ENCODE assay signal across 26 cellular contexts in the genomic region with DNA sequence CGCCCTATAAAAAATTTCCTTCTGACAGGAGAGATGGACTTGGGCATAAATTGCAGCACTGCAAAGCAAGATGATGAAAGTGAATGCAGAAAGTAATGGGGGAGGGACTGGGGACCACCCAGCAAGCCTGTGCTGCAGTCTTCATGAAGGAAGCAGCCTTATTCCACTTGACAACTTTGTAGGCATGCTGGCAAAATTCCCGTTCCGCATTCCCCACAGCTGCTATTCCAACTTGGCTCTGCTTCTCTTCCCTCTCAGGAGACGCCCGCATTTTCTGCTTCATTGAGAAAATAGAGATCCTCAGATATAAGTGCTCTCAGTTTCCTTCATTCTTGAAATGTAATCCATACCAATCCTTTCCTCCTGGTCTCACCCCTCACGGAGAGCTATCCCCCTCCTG. TPM values are rescaled to one million over a fixed set of nuclear protein-coding genes. Genes with fewer than 3 reads are reported as not detected.
DNase-seq lines count a peak whose midpoint lies in the region; ATAC-seq and TF ChIP-seq lines count a peak whose summit lies in the region.
"Had no signal": no experiment of that assay in that cellular context is flagged by ENCODE, and none has a peak within 500 bp of the region (broad histone marks: within the 10 kb centered on the region; RNA-seq: fewer than 3 reads in every experiment).

No MANE protein-coding gene starts in this region.

- TF ChIP-seq POLR2A in thyroid gland (IDR thresholded peaks at IDR 0.05), result no peak

- peak; percentile 23 for ATAC-seq in left lung
- ATAC-seq in GM19324 (IDR thresholded peaks at IDR 0.05; ENCODE audit: low FRiP score, unreplicated experiment), result no peak
- ATAC-seq: left cardiac atrium; natural killer cell; stimulated activated naive CD8-positive, alpha-beta T cell treated with anti-CD3 and anti-CD28 coated beads, Interleukin-15, Interleukin-2, amounts not matched to agents 100 U/mL and 50 U/mL, for 24 hours had no signal

- intact Hi-C loops in left lung (cut with DNase I) (no loop called here), thyroid gland (cut with DNase I) (no loop called here)

- no peaks in the 10 kb centered on the region for H3K36me3 ChIP-seq in left lung
- H3K36me3 ChIP-seq in thyroid gland, result no peaks in the 10 kb centered on the region
- H3K36me3 ChIP-seq: tibial nerve had no signal

- 28 to 42% methylated on average over 6 of the region's 6 CpGs for WGBS in thyroid gland, 2 donors

- H3K4me1 ChIP-seq in left lung (no peaks in the 10 kb centered on the region), thyroid gland (peaks cover 0 to 4% of the 10 kb centered on the region in 2 donors)
- H3K4me1 ChIP-seq: tibial nerve had no signal

- DNase-seq in M059J (ENCODE audit: low read depth) (peak; percentile 36), astrocyte of the hippocampus (ENCODE audit: low read depth, low spot score) (peak; percentile 90), left lung (no peak), thyroid gland (peak; percentile 54 to 72), ecto neural progenitor cell (ENCODE audit: low spot score) (no peak), midbrain (lab: John Stamatoyannopoulos, UW) (no peak)
- DNase-seq: activated CD4-positive, alpha-beta T cell treated with anti-CD3 and anti-CD28 coated beads for 4 hours; activated naive CD4-positive, alpha-beta T cell treated with anti-CD3 and anti-CD28 coated beads, Interleukin-2, amount 50 U/mL, for 16 hours; caudate nucleus; CD4-positive, alpha-beta T cell; dermis blood vessel endothelial cell; GOT3; KBM-7; left cardiac atrium; natural killer cell; NCI-H1436; NCI-H526; RPMI8226; stimulated activated CD4-positive, alpha-beta T cell treated with anti-CD3 and anti-CD28 coated beads, Interleukin-4, amount 100 ng/mL, for 1 hour; stimulated activated naive CD8-positive, alpha-beta T cell treated with anti-CD3 and anti-CD28 coated beads, Interleukin-15, Interleukin-2, amounts not matched to agents 100 U/mL and 50 U/mL, for 24 hours; T-helper 2 cell had no signal

- H3K27ac ChIP-seq in left lung (no peak overlapping the region), thyroid gland (no peak overlapping the region)
- H3K27ac ChIP-seq: SK-N-MC, tibial nerve had no signal

- H3K4me3 ChIP-seq in left lung (no peak overlapping the region), thyroid gland (replicated peaks in 1 of 3) (no peak overlapping the region)
- H3K4me3 ChIP-seq: SK-N-MC, tibial nerve had no signal

- TF ChIP-seq CTCF in left lung (IDR thresholded peaks at IDR 0.05) (no peak), thyroid gland (IDR thresholded peaks at IDR 0.05) (no peak)

- no peaks in the 10 kb centered on the region for H3K9me3 ChIP-seq in left lung
- H3K9me3 ChIP-seq in thyroid gland, result no peaks in the 10 kb centered on the region
- H3K9me3 ChIP-seq: tibial nerve had no signal

- peaks cover 0 to 22% of the 10 kb centered on the region in 2 donors for H3K27me3 ChIP-seq in left lung
- H3K27me3 ChIP-seq in thyroid gland, result no peaks in the 10 kb centered on the region
- H3K27me3 ChIP-seq: tibial nerve had no signal

RNA-seq across cellular contexts. Expression of a gene that starts 2.4 kb away (rescaled TPM):
- total RNA-seq in M059J (2014; rRNA removed; shearing (Covaris generic)), result not detected in 2 replicates
- total RNA-seq in left lung (not detected), thyroid gland (1 to 10 TPM in 1 of 4 donors, not detected in 3; 1.9 TPM)
- total RNA-seq: CD4-positive, alpha-beta T cell; dermis blood vessel endothelial cell; left cardiac atrium; mesothelial cell of epicardium; natural killer cell; omental fat pad; tibial nerve had no signal

Comparison
In these comparisons a context has a peak if more than half of its experiments do, and no peak if none do; other contexts are left out.
1. DNase-seq: peak in M059J (single experiment), astrocyte of the hippocampus (single experiment) and thyroid gland (2 of 2); none in left lung (0 of 2), ecto neural progenitor cell (single experiment) and midbrain (single experiment).